ENCODE assay signal across 19 cellular contexts in the genomic region with DNA sequence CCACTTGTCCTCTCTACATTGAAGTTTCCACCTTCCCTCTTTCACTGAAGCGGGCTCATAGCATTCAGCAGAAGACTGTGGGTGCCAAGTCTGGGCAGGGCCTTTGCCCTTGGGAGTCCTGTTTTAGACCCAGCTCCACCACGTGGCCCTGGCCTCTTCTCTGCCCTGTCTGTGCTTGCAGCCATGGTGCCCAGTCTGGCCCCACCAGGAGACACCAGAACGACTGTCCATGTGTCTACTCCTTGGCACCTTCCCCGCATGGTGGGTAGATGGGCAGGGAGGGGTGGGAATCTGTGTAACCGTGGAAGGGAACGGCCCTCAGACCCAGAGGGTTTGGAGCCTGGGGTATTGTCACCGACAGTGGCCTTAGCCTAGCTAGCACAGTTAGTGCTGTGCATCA.
"Had no signal": no experiment of that assay in that cellular context is flagged by ENCODE, and none has a peak within 500 bp of the region (broad histone marks: within the 10 kb centered on the region; RNA-seq: fewer than 3 reads in every experiment).

No MANE protein-coding gene starts in this region.

- H3K27me3 Mint-ChIP-seq: naive B cell had no signal

- ATAC-seq: foreskin keratinocyte, lower lobe of right lung, sciatic nerve had no signal

- H3K9me3 ChIP-seq: colonic mucosa, left ventricle myocardium inferior, lower lobe of right lung, suprapubic skin, thyroid gland, upper lobe of left lung, uterus had no signal

- H3K4me3 Mint-ChIP-seq: naive B cell had no signal

- H3K27me3 ChIP-seq: colonic mucosa, foreskin keratinocyte, suprapubic skin, thyroid gland, upper lobe of left lung, uterus had no signal

- H3K36me3 ChIP-seq: colonic mucosa, left ventricle myocardium inferior, lower lobe of right lung, suprapubic skin, thyroid gland, uterus had no signal

- H3K4me3 ChIP-seq: colonic mucosa, left ventricle myocardium inferior, lower lobe of right lung, skin epidermis, suprapubic skin, thyroid gland, upper lobe of left lung, uterus had no signal

- FAIRE-seq: keratinocyte had no signal

- H3K9me3 Mint-ChIP-seq: immature natural killer cell, naive B cell had no signal

- H3K27ac ChIP-seq: colonic mucosa, foreskin keratinocyte, left ventricle myocardium inferior, lower lobe of right lung, skin epidermis, suprapubic skin, thyroid gland, upper lobe of left lung, uterus had no signal

- DNase-seq: colonic mucosa; dermis blood vessel endothelial cell; foreskin keratinocyte; immature natural killer cell; left ventricle myocardium inferior; lower lobe of right lung; mesenchymal stem cell; naive B cell; posterior cingulate gyrus; stimulated activated CD4-positive, alpha-beta T cell treated with anti-CD3 and anti-CD28 coated beads, Interleukin-2, amount 100 ng/mL, for 24 hours; stimulated activated CD4-positive, alpha-beta T cell treated with anti-CD3 and anti-CD28 coated beads, Interleukin-4, amount 100 ng/mL, for 4 hours; stimulated activated naive CD4-positive, alpha-beta T cell treated with Interleukin-2 at 50 U/mL for 16 hours; thyroid gland; upper lobe of left lung; uterus had no signal
